In genomic region chr12:132506328-132506727, GRCh38 we compare ENCODE assay signal across 11 cellular contexts. TPM values are rescaled to one million over a fixed set of nuclear protein-coding genes. Genes with fewer than 3 reads are reported as not detected.
DNase-seq lines count a peak whose midpoint lies in the region; ATAC-seq and TF ChIP-seq lines count a peak whose summit lies in the region.
"Had no signal": no experiment of that assay in that cellular context is flagged by ENCODE, and none has a peak within 500 bp of the region (broad histone marks: within the 10 kb centered on the region; RNA-seq: fewer than 3 reads in every experiment).

No MANE protein-coding gene starts in this region.

- H3F3A ChIP-seq in PC-9 (ENCODE audit: insufficient read depth, low read depth): no peaks in the 10 kb centered on the region

- intact Hi-C loops in activated CD4-positive, alpha-beta T cell treated with anti-CD3 and anti-CD28 coated beads for 36 hours (cut with DNase I, micrococcal nuclease): loop anchor here (1.0 to 2.0 kb wide), 3 partner anchors 14 to 31 kb away; no protein-coding TSS in a partner anchor
- intact Hi-C loops in activated CD4-positive, alpha-beta T cell treated with anti-CD3 and anti-CD28 coated beads, Interleukin-2, amount 10 ng/mL, durations not matched to agents 24 days and 14 days (cut with micrococcal nuclease): no loop called here
- intact Hi-C loops in PC-9 (cut with micrococcal nuclease; ENCODE audit: unreplicated experiment): no loop called here

- H3K27me3 Mint-ChIP-seq in activated CD4-positive, alpha-beta T cell treated with anti-CD3 and anti-CD28 coated beads for 36 hours: no peaks in the 10 kb centered on the region
- H3K27me3 Mint-ChIP-seq in activated CD4-positive, alpha-beta T cell treated with anti-CD3 and anti-CD28 coated beads, Interleukin-2, amount 10 ng/mL, durations not matched to agents 24 days and 14 days: no peaks in the 10 kb centered on the region
- no peaks in the 10 kb centered on the region for H3K27me3 Mint-ChIP-seq in activated T-helper 17 cell treated with anti-CD3 and anti-CD28 coated beads, Interleukin-2, amount 50 U/mL, for 72 hours

- no peaks in the 10 kb centered on the region for H3K4me1 ChIP-seq in PC-9 (replicated peaks; ENCODE audit: insufficient read depth)

- H3K9me3 ChIP-seq in PC-9 (ENCODE audit: insufficient read depth, low read depth): no peaks in the 10 kb centered on the region
- H3K9me3 ChIP-seq: uterus had no signal

- H2AFZ ChIP-seq in PC-9: no peak overlapping the region

- no peaks in the 10 kb centered on the region for H3K9me3 Mint-ChIP-seq in activated CD4-positive, alpha-beta T cell treated with anti-CD3 and anti-CD28 coated beads for 36 hours (ENCODE audit: low read depth)
- H3K9me3 Mint-ChIP-seq in activated CD4-positive, alpha-beta T cell treated with anti-CD3 and anti-CD28 coated beads, Interleukin-2, amount 10 ng/mL, durations not matched to agents 24 days and 14 days: no peaks in the 10 kb centered on the region
- no peaks in the 10 kb centered on the region for H3K9me3 Mint-ChIP-seq in activated T-helper 17 cell treated with anti-CD3 and anti-CD28 coated beads, Interleukin-2, amount 50 U/mL, for 72 hours

- DNase-seq in activated CD4-positive, alpha-beta T cell treated with anti-CD3 and anti-CD28 coated beads for 36 hours: no peak
- DNase-seq in activated CD4-positive, alpha-beta T cell treated with anti-CD3 and anti-CD28 coated beads, Interleukin-2, amount 10 ng/mL, durations not matched to agents 24 days and 14 days: no peak
- no peak for DNase-seq in substantia nigra (lab: John Stamatoyannopoulos, UW)
- no peak for DNase-seq in GM10266 (ENCODE audit: extremely low spot score)
- no peak for DNase-seq in PC-9
- DNase-seq: AML-193 had no signal

- H3K27ac ChIP-seq in layer of hippocampus (ENCODE audit: low read depth, low read length): peak overlapping the region; percentile 6
- H3K27ac ChIP-seq in substantia nigra (ENCODE audit: low read depth, low read length, poor library complexity, severe bottlenecking): peak overlapping the region; percentile 61
- no peak overlapping the region for H3K27ac ChIP-seq in PC-9
- H3K27ac ChIP-seq: uterus had no signal

- no TSS peak for BruUV-seq in PC-9 (replicated peaks; lab: Mats Ljungman, UMichigan)

- no peaks in the 10 kb centered on the region for H3K9me2 ChIP-seq in PC-9 (ENCODE audit: insufficient read depth)

- CTCF ChIA-PET in activated CD4-positive, alpha-beta T cell treated with anti-CD3 and anti-CD28 coated beads for 36 hours (lab: Charles Lee): interaction anchor here (2.9 kb wide), 1 partner anchor 91 kb away, joined by 9 read pairs; no protein-coding TSS in a partner anchor
- CTCF ChIA-PET in PC-9 (lab: Charles Lee): no interaction called here

- H3K4me3 ChIP-seq in PC-9: no peak overlapping the region
- H3K4me3 ChIP-seq: skin epidermis, uterus had no signal

- POLR2A ChIA-PET in activated CD4-positive, alpha-beta T cell treated with anti-CD3 and anti-CD28 coated beads for 36 hours (lab: Charles Lee): interaction anchor here (1.4 kb wide), 1 partner anchor 76 kb away, joined by 3 read pairs; no protein-coding TSS in a partner anchor
- POLR2A ChIA-PET in PC-9 (lab: Charles Lee; ENCODE audit: unreplicated experiment): no interaction called here

- peak overlapping the region; percentile 33 for H3K4me3 Mint-ChIP-seq in activated CD4-positive, alpha-beta T cell treated with anti-CD3 and anti-CD28 coated beads for 36 hours
- H3K4me3 Mint-ChIP-seq in activated CD4-positive, alpha-beta T cell treated with anti-CD3 and anti-CD28 coated beads, Interleukin-2, amount 10 ng/mL, durations not matched to agents 24 days and 14 days: no peak overlapping the region
- H3K4me3 Mint-ChIP-seq in activated T-helper 17 cell treated with anti-CD3 and anti-CD28 coated beads, Interleukin-2, amount 50 U/mL, for 72 hours: peak overlapping the region; percentile 33

- H3K4me1 Mint-ChIP-seq in activated CD4-positive, alpha-beta T cell treated with anti-CD3 and anti-CD28 coated beads for 36 hours: peaks cover 48% of the 10 kb centered on the region
- H3K4me1 Mint-ChIP-seq in activated CD4-positive, alpha-beta T cell treated with anti-CD3 and anti-CD28 coated beads, Interleukin-2, amount 10 ng/mL, durations not matched to agents 24 days and 14 days: peaks cover 18% of the 10 kb centered on the region
- H3K4me1 Mint-ChIP-seq in activated T-helper 17 cell treated with anti-CD3 and anti-CD28 coated beads, Interleukin-2, amount 50 U/mL, for 72 hours: peaks cover 5% of the 10 kb centered on the region

- H3K36me3 ChIP-seq in PC-9 (ENCODE audit: low read depth): no peaks in the 10 kb centered on the region
- H3K36me3 ChIP-seq: uterus had no signal

- H4K20me1 ChIP-seq in PC-9 (ENCODE audit: insufficient read depth): peaks cover 70% of the 10 kb centered on the region

- H3K27ac Mint-ChIP-seq in activated CD4-positive, alpha-beta T cell treated with anti-CD3 and anti-CD28 coated beads for 36 hours: peak overlapping the region; percentile 76
- H3K27ac Mint-ChIP-seq in activated CD4-positive, alpha-beta T cell treated with anti-CD3 and anti-CD28 coated beads, Interleukin-2, amount 10 ng/mL, durations not matched to agents 24 days and 14 days: no peak overlapping the region
- H3K27ac Mint-ChIP-seq in activated T-helper 17 cell treated with anti-CD3 and anti-CD28 coated beads, Interleukin-2, amount 50 U/mL, for 72 hours: peak overlapping the region; percentile 80

- peak; percentile 13 for ATAC-seq in activated CD4-positive, alpha-beta T cell treated with anti-CD3 and anti-CD28 coated beads for 36 hours
- ATAC-seq in activated T-helper 17 cell treated with anti-CD3 and anti-CD28 coated beads, Interleukin-2, amount 50 U/mL, for 72 hours (replicated peaks): no peak
- no peak for ATAC-seq in GM21423 (IDR thresholded peaks at IDR 0.05; ENCODE audit: unreplicated experiment)

- no peaks in the 10 kb centered on the region for H3K27me3 ChIP-seq in layer of hippocampus (ENCODE audit: control insufficient read depth, insufficient read depth, low read length)
- H3K27me3 ChIP-seq in PC-9 (ENCODE audit: insufficient read depth, low read depth): no peaks in the 10 kb centered on the region
- H3K27me3 ChIP-seq: uterus had no signal

- no peak overlapping the region for H3K4me2 ChIP-seq in PC-9

- no peaks in the 10 kb centered on the region for H3K36me3 Mint-ChIP-seq in activated CD4-positive, alpha-beta T cell treated with anti-CD3 and anti-CD28 coated beads for 36 hours (ENCODE audit: low read depth)
- no peaks in the 10 kb centered on the region for H3K36me3 Mint-ChIP-seq in activated CD4-positive, alpha-beta T cell treated with anti-CD3 and anti-CD28 coated beads, Interleukin-2, amount 10 ng/mL, durations not matched to agents 24 days and 14 days (ENCODE audit: low read depth)
- no peaks in the 10 kb centered on the region for H3K36me3 Mint-ChIP-seq in activated T-helper 17 cell treated with anti-CD3 and anti-CD28 coated beads, Interleukin-2, amount 50 U/mL, for 72 hours (ENCODE audit: low read depth)

- no peak for TF ChIP-seq CTCF in GM10266 (IDR thresholded peaks at IDR 0.05; ENCODE audit: control insufficient read depth, insufficient read depth, low read depth, missing control alignments)
- TF ChIP-seq CTCF in PC-9 (conservative IDR thresholded peaks at IDR 0.05): no peak

- H3K79me2 ChIP-seq in PC-9 (ENCODE audit: low read depth): peaks cover 27% of the 10 kb centered on the region

RNA-seq across cellular contexts. Expression of gene FBRSL1, which starts 16.4 kb away (rescaled TPM):
- total RNA-seq in activated CD4-positive, alpha-beta T cell treated with anti-CD3 and anti-CD28 coated beads for 36 hours: 10 to 100 TPM; 35.7 to 55.1 TPM
- 91.3 and 96.1 TPM in 2 replicates for total RNA-seq in activated CD4-positive, alpha-beta T cell treated with anti-CD3 and anti-CD28 coated beads, Interleukin-2, amount 10 ng/mL, durations not matched to agents 24 days and 14 days
- total RNA-seq in activated T-helper 17 cell treated with anti-CD3 and anti-CD28 coated beads, Interleukin-2, amount 50 U/mL, for 72 hours: 10 to 100 TPM; 34.7 to 38.7 TPM
- total RNA-seq in PC-9 (2021): 59.5 and 76.1 TPM in 2 replicates

Comparison
In these comparisons a context has a peak if more than half of its experiments do, and no peak if none do; other contexts are left out.
1. intact Hi-C loops: an anchor here in activated CD4-positive, alpha-beta T cell treated with anti-CD3 and anti-CD28 coated beads for 36 hours (1.0 to 2.0 kb wide); none called in activated CD4-positive, alpha-beta T cell treated with anti-CD3 and anti-CD28 coated beads, Interleukin-2, amount 10 ng/mL, durations not matched to agents 24 days and 14 days and PC-9.